In the genomic region with DNA sequence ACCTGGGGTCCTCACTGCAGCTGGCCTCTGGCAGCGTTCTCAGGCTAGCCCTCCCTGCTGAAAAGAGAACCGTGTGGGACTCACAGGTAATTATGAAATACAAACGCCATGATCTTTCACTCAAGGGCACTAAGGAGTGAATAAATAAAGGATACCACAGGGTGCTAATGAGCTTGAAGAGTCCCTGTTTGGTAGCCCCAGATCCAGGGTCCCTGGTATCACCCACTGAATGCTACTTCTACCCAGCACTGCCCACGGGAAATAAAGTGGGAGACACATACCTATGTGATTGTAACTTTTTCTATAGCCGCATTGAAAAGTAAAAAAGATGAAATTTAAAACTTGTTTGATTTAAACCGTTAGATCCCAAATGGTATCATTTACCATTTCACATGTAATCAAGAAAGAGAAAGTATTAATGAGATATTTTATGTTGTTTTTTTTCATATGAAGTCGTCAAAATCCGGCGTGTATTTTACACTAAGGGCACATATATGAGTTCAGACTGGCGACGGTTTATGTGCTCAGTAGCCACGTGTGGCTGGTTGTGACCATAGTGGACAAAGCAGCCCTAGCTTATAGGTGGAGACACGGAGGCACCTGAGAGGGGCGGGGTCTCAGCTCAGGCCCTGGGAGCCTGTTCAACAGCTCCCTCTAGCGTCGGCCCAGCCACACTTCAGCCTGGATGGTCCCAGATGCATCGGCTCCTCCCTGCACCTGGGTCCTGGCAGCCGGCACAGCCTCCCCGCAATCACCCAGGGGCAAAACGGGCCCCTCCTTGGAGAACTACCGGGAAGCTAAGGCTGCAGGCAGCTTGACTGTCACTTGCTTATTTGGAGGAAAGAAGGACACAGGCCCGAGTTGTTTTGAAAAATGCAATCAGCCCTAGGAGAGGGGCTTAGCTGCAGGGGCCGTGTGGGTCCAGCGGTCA, we compare ENCODE assay signal across 8 cellular contexts. TPM values are rescaled to one million over a fixed set of nuclear protein-coding genes. Genes with fewer than 3 reads are reported as not detected.
A peak's percentile ranks its signal among the peaks of the same experiment; 100 is the strongest.
DNase-seq lines count a peak whose midpoint lies in the region; ATAC-seq and TF ChIP-seq lines count a peak whose summit lies in the region.

No MANE protein-coding gene starts in this region.

- DNase-seq in DMS 273 treated with DMSO at 0.1 percent for 48 hours (lab: John Stamatoyannopoulos, UW) (peak; percentile 48), OCI-LY7 (ENCODE audit: low spot score) (peak; percentile 88), activated T-cell treated with anti-CD3 and anti-CD28 coated beads for 4 hours (peak; percentile 73)
- peak; percentile 70 to 88 (median 81) for DNase-seq in naive thymus-derived CD8-positive, alpha-beta T cell
- peak; percentile 66 to 88 (median 77) for DNase-seq in stimulated activated naive CD4-positive, alpha-beta T cell (lab: John Stamatoyannopoulos, UW)

- peak overlapping the region; percentile 50 for H3K4me3 ChIP-seq in OCI-LY7 (ENCODE audit: low read depth, low read length, poor library complexity, severe bottlenecking)

- peak overlapping the region; percentile 90 for H3K27ac ChIP-seq in OCI-LY7 (ENCODE audit: low read depth, low read length, poor library complexity, severe bottlenecking)

- H3K4me3 Mint-ChIP-seq in naive thymus-derived CD8-positive, alpha-beta T cell: peak overlapping the region; percentile 60 to 87 (median 82)

- H3K4me1 ChIP-seq in OCI-LY7 (ENCODE audit: insufficient read depth, low read length, poor library complexity, severe bottlenecking): peaks cover 63% of the 10 kb centered on the region

- H3K27me3 Mint-ChIP-seq in naive thymus-derived CD8-positive, alpha-beta T cell: no peaks in the 10 kb centered on the region

- peak overlapping the region; percentile 83 for H3K4me2 ChIP-seq in OCI-LY7 (ENCODE audit: low read length)

- H3K9me3 Mint-ChIP-seq in naive thymus-derived CD8-positive, alpha-beta T cell: no peaks in the 10 kb centered on the region

- no peaks in the 10 kb centered on the region for H3K9me2 ChIP-seq in OCI-LY7 (ENCODE audit: insufficient read depth, low read length)

- intact Hi-C loops in OCI-LY7 (cut with micrococcal nuclease; ENCODE audit: unreplicated experiment): loop anchor here (1.0 to 2.0 kb wide), 6 partner anchors 27 to 284 kb away; partner anchors contain the start of gene HPCAL1

- TF ChIP-seq EP300 in Ishikawa (IDR thresholded peaks at IDR 0.05; ENCODE audit: borderline replicate concordance): no peak

- H3K27ac Mint-ChIP-seq in naive thymus-derived CD8-positive, alpha-beta T cell: peak overlapping the region; percentile 47 to 96 (median 92)

- H3K36me3 ChIP-seq in OCI-LY7 (ENCODE audit: insufficient read depth, low read length): no peaks in the 10 kb centered on the region; the same call in 1 of the 2 replicates

- no peaks in the 10 kb centered on the region for H3K79me2 ChIP-seq in OCI-LY7 (ENCODE audit: insufficient read depth, low read depth, low read length)

- TF ChIP-seq RAD21 in Ishikawa (IDR thresholded peaks at IDR 0.05; ENCODE audit: low read depth): peak; percentile 98

- H4K20me1 ChIP-seq in OCI-LY7 (ENCODE audit: insufficient read depth, low read length): no peaks in the 10 kb centered on the region

- H2AFZ ChIP-seq in OCI-LY7 (ENCODE audit: low read length): peak overlapping the region; percentile 6; the same call in 1 of the 2 replicates

- CTCF ChIA-PET in OCI-LY7 (lab: Charles Lee; ENCODE audit: unreplicated experiment): interaction anchor here (0.5 to 2.4 kb wide), 18 partner anchors 18 to 213 kb away, joined by 3 to 20 read pairs (median 3); no protein-coding TSS in a partner anchor

- H3K4me1 Mint-ChIP-seq in naive thymus-derived CD8-positive, alpha-beta T cell: peaks cover 28 to 61% (median 51%) of the 10 kb centered on the region in 4 donors

- peaks cover 0 to 15% (median 0%) of the 10 kb centered on the region in 3 donors for H3K36me3 Mint-ChIP-seq in naive thymus-derived CD8-positive, alpha-beta T cell

- BruUV-seq in OCI-LY7 (replicated peaks; lab: Mats Ljungman, UMichigan): no TSS peak

- ATAC-seq in GM21528 (IDR thresholded peaks at IDR 0.05; ENCODE audit: low FRiP score, unreplicated experiment): peak; percentile 47
- peak; percentile 83 for ATAC-seq in esophagus mucosa
- peak; percentile 84 to 85 for ATAC-seq in naive thymus-derived CD8-positive, alpha-beta T cell

- H3K9me3 ChIP-seq in OCI-LY7 (ENCODE audit: low read length): no peaks in the 10 kb centered on the region

- POLR2A ChIA-PET in OCI-LY7 (lab: Charles Lee): interaction anchor here (0.5 to 3.3 kb wide), 20 partner anchors 10 to 1231 kb away, joined by 3 to 22 read pairs (median 3); no protein-coding TSS in a partner anchor
- POLR2A ChIA-PET in naive thymus-derived CD8-positive, alpha-beta T cell (lab: Charles Lee): interaction anchor here (0.7 to 4.2 kb wide), 15 partner anchors 15 to 815 kb away, joined by 3 to 64 read pairs (median 6); partner anchors contain the start of genes HPCAL1 and ODC1

- TF ChIP-seq CTCF in OCI-LY7 (conservative IDR thresholded peaks at IDR 0.05; ENCODE audit: low read length): peak; percentile 97

TF ChIP-seq in Ishikawa, 13 proteins besides CTCF, POLR2A, EP300 and RAD21:
- TF ChIP-seq, protein P1, sequence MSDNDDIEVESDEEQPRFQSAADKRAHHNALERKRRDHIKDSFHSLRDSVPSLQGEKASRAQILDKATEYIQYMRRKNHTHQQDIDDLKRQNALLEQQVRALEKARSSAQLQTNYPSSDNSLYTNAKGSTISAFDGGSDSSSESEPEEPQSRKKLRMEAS (IDR thresholded peaks at IDR 0.05): peak; percentile 96
- TF ChIP-seq, protein P2, sequence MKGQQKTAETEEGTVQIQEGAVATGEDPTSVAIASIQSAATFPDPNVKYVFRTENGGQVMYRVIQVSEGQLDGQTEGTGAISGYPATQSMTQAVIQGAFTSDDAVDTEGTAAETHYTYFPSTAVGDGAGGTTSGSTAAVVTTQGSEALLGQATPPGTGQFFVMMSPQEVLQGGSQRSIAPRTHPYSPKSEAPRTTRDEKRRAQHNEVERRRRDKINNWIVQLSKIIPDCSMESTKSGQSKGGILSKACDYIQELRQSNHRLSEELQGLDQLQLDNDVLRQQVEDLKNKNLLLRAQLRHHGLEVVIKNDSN (IDR thresholded peaks at IDR 0.05): peak; percentile 76
- TF ChIP-seq TCF12 (IDR thresholded peaks at IDR 0.05; ENCODE audit: low read depth) (no peak; the same call in 1 of the 2 replicates), FOXM1 (IDR thresholded peaks at IDR 0.05; ENCODE audit: borderline replicate concordance, low read depth) (no peak)

RNA-seq across cellular contexts. Expression of gene ODC1, which starts 39.2 kb away (rescaled TPM):
- 273 and 306 TPM in 2 replicates for total RNA-seq in OCI-LY7 (2014; rRNA removed; shearing (Covaris generic))
- 221 and 256 TPM in 2 replicates for total RNA-seq in OCI-LY7 (2022)
- 21.6 TPM for total RNA-seq in esophagus mucosa
- 10 to 100 TPM; 49.2 to 57.1 TPM for total RNA-seq in naive thymus-derived CD8-positive, alpha-beta T cell
- 10 to 100 TPM; 44.5 to 70.7 (median 60.9) TPM for polyA plus RNA-seq in naive thymus-derived CD8-positive, alpha-beta T cell

Comparison
In these comparisons a context has a peak if more than half of its experiments do, and no peak if none do; other contexts are left out.
1. Peak in every context shown above with its lines: DNase-seq, ATAC-seq, H3K4me3 ChIP-seq and H3K27ac ChIP-seq.